In genomic region chr16:81996664-81997529, GRCh38 we compare ENCODE assay signal across 9 cellular contexts. TPM values are rescaled to one million over a fixed set of nuclear protein-coding genes. Genes with fewer than 3 reads are reported as not detected.
DNase-seq lines count a peak whose midpoint lies in the region; ATAC-seq and TF ChIP-seq lines count a peak whose summit lies in the region.
"Had no signal": no experiment of that assay in that cellular context is flagged by ENCODE, and none has a peak within 500 bp of the region (broad histone marks: within the 10 kb centered on the region; RNA-seq: fewer than 3 reads in every experiment).

No MANE protein-coding gene starts in this region.

- no peak overlapping the region for H3K4me3 Mint-ChIP-seq in GM23338
- no peak overlapping the region for H3K4me3 Mint-ChIP-seq in stimulated activated memory B cell treated with anti-CD40 and anti-IgM and Interleukin-4, amounts not matched to agents 10 μg/mL and 1 μg/mL and 100 μg/mL, for 72 hours

- H4K20me1 ChIP-seq in GM23338 (replicated peaks; ENCODE audit: insufficient read depth) = no peaks in the 10 kb centered on the region
- H4K20me1 ChIP-seq in PC-9 (ENCODE audit: insufficient read depth) = no peaks in the 10 kb centered on the region

- no peak overlapping the region for H3K4me2 ChIP-seq in GM23338
- H3K4me2 ChIP-seq in PC-9 = peak overlapping the region; percentile 43; the same call in 1 of the 2 replicates
- peak overlapping the region; percentile 31 for H3K4me2 ChIP-seq in skeletal muscle satellite cell (ENCODE audit: low read length)

- ATAC-seq in GM23338 (peak; percentile 86), GM19351 (IDR thresholded peaks at IDR 0.05; ENCODE audit: unreplicated experiment) (no peak), GM21390 (IDR thresholded peaks at IDR 0.05; ENCODE audit: unreplicated experiment) (no peak)
- ATAC-seq in stimulated activated memory B cell treated with anti-CD40 and anti-IgM and Interleukin-4, amounts not matched to agents 10 μg/mL and 1 μg/mL and 100 μg/mL, for 72 hours = no peak

- no peaks in the 10 kb centered on the region for H3K27me3 ChIP-seq in GM23338 (ENCODE audit: insufficient read depth)
- no peaks in the 10 kb centered on the region for H3K27me3 ChIP-seq in PC-9 (ENCODE audit: insufficient read depth, low read depth)
- H3K27me3 ChIP-seq in skeletal muscle satellite cell (ENCODE audit: control insufficient read depth, insufficient read depth, low read length) = no peaks in the 10 kb centered on the region

- no peak overlapping the region for H3K27ac Mint-ChIP-seq in GM23338
- no peak overlapping the region for H3K27ac Mint-ChIP-seq in stimulated activated memory B cell treated with anti-CD40 and anti-IgM and Interleukin-4, amounts not matched to agents 10 μg/mL and 1 μg/mL and 100 μg/mL, for 72 hours

- DNase-seq in GM23338 (ENCODE audit: low spot score) (peak; percentile 73), PC-9 (no peak), fibroblast of peridontal ligament (ENCODE audit: extremely low read depth) (peak; percentile 63)
- no peak for DNase-seq in activated CD8-positive, alpha-beta memory T cell treated with anti-CD3 and anti-CD28 coated beads for 24 hours
- DNase-seq: retina had no signal

- H3K4me1 ChIP-seq in GM23338 (ENCODE audit: insufficient read depth) = no peaks in the 10 kb centered on the region
- peaks cover 13% of the 10 kb centered on the region for H3K4me1 ChIP-seq in PC-9 (replicated peaks; ENCODE audit: insufficient read depth)
- H3K4me1 ChIP-seq in skeletal muscle satellite cell (ENCODE audit: control insufficient read depth, insufficient read depth, low read length) = peaks cover 15% of the 10 kb centered on the region

- no TSS peak for BruUV-seq in PC-9 (replicated peaks; lab: Mats Ljungman, UMichigan)

- no peaks in the 10 kb centered on the region for H3K79me2 ChIP-seq in GM23338 (replicated peaks; ENCODE audit: insufficient read depth)
- H3K79me2 ChIP-seq in PC-9 (ENCODE audit: low read depth) = no peaks in the 10 kb centered on the region

- no peak overlapping the region for H3K9ac ChIP-seq in skeletal muscle satellite cell (ENCODE audit: low read depth, low read length)

- H3K4me3 ChIP-seq in GM23338 (no peak overlapping the region), PC-9 (no peak overlapping the region), skeletal muscle satellite cell (ENCODE audit: low read length) (no peak overlapping the region)

- POLR2A ChIA-PET in PC-9 (lab: Charles Lee; ENCODE audit: unreplicated experiment) = interaction anchor here (0.6 kb wide), 1 partner anchor 16 kb away, joined by 4 read pairs; no protein-coding TSS in a partner anchor

- intact Hi-C loops in PC-9 (cut with micrococcal nuclease; ENCODE audit: unreplicated experiment) = loop anchor here (1.0 to 5.0 kb wide), 2 partner anchors 55 to 107 kb away; no protein-coding TSS in a partner anchor

- H3K9me3 Mint-ChIP-seq in GM23338 = no peaks in the 10 kb centered on the region; the same call in 2 of the 3 replicates
- no peaks in the 10 kb centered on the region for H3K9me3 Mint-ChIP-seq in stimulated activated memory B cell treated with anti-CD40 and anti-IgM and Interleukin-4, amounts not matched to agents 10 μg/mL and 1 μg/mL and 100 μg/mL, for 72 hours

- H3K9me2 ChIP-seq in GM23338 (ENCODE audit: insufficient read depth) (no peaks in the 10 kb centered on the region), PC-9 (ENCODE audit: insufficient read depth) (no peaks in the 10 kb centered on the region)

- H3F3A ChIP-seq in GM23338 (replicated peaks; ENCODE audit: low read depth) (no peaks in the 10 kb centered on the region), PC-9 (ENCODE audit: insufficient read depth, low read depth) (peaks cover 9% of the 10 kb centered on the region; the same call in 1 of the 2 replicates)

- CTCF ChIA-PET in PC-9 (lab: Charles Lee) = interaction anchor here (0.5 to 1.5 kb wide), 4 partner anchors 10 to 233 kb away, joined by 3 to 5 read pairs (median 4); no protein-coding TSS in a partner anchor

- peak; percentile 52 to 66 for TF ChIP-seq CTCF in GM23338 (conservative IDR thresholded peaks at IDR 0.05; ENCODE audit: low read depth in 2 of 2)
- peak; percentile 40 for TF ChIP-seq CTCF in PC-9 (conservative IDR thresholded peaks at IDR 0.05)

- peaks cover 4% of the 10 kb centered on the region for H3K27me3 Mint-ChIP-seq in GM23338 (ENCODE audit: insufficient read depth, low read depth, poor library complexity)
- no peaks in the 10 kb centered on the region for H3K27me3 Mint-ChIP-seq in stimulated activated memory B cell treated with anti-CD40 and anti-IgM and Interleukin-4, amounts not matched to agents 10 μg/mL and 1 μg/mL and 100 μg/mL, for 72 hours

- H3K9me3 ChIP-seq in PC-9 (ENCODE audit: insufficient read depth, low read depth) = 0 out of 2 replicates have a peak, but pooled peaks cover 4% of the 10 kb centered on the region
- no peaks in the 10 kb centered on the region for H3K9me3 ChIP-seq in skeletal muscle satellite cell (replicated peaks; ENCODE audit: low read length)

- H3K36me3 ChIP-seq in GM23338 (ENCODE audit: insufficient read depth) (no peaks in the 10 kb centered on the region), PC-9 (ENCODE audit: low read depth) (no peaks in the 10 kb centered on the region), skeletal muscle satellite cell (ENCODE audit: insufficient read depth, low read length) (no peaks in the 10 kb centered on the region)

- peaks cover 21% of the 10 kb centered on the region for H3K4me1 Mint-ChIP-seq in GM23338
- no peaks in the 10 kb centered on the region for H3K4me1 Mint-ChIP-seq in stimulated activated memory B cell treated with anti-CD40 and anti-IgM and Interleukin-4, amounts not matched to agents 10 μg/mL and 1 μg/mL and 100 μg/mL, for 72 hours

- H3K36me3 Mint-ChIP-seq in GM23338 (ENCODE audit: low read depth) = no peaks in the 10 kb centered on the region
- H3K36me3 Mint-ChIP-seq in stimulated activated memory B cell treated with anti-CD40 and anti-IgM and Interleukin-4, amounts not matched to agents 10 μg/mL and 1 μg/mL and 100 μg/mL, for 72 hours = peaks cover 37% of the 10 kb centered on the region

- H2AFZ ChIP-seq in GM23338 (peak overlapping the region; percentile 11; the same call in 1 of the 2 replicates), PC-9 (no peak overlapping the region)

- H3K27ac ChIP-seq in GM23338 (ENCODE audit: low read depth) (no peak overlapping the region), PC-9 (peak overlapping the region; percentile 27; the same call in 1 of the 2 replicates)

RNA-seq across cellular contexts. Expression of gene SDR42E1, which starts 14.4 kb away (rescaled TPM):
- total RNA-seq in GM23338 (2014; rRNA removed; shearing (Covaris generic)) = 0.03 and 0.04 TPM in 2 replicates
- polyA plus RNA-seq in GM23338 (2016; fragmentation: Nextera tagmentation; extraction: Ambion mirVana) = not detected in 2 replicates
- total RNA-seq in PC-9 (2021) = 10.5 and 11.6 TPM in 2 replicates
- total RNA-seq in skeletal muscle satellite cell (2012; rRNA removed) = under 0.01 TPM in 1 of 2 replicates, not detected in the other

RNA-seq across cellular contexts. Expression of gene HSD17B2, which starts 38.2 kb away (rescaled TPM):
- not detected in 2 replicates for total RNA-seq in GM23338 (2014; rRNA removed; shearing (Covaris generic))
- polyA plus RNA-seq in GM23338 (2016; fragmentation: Nextera tagmentation; extraction: Ambion mirVana) = 0.03 and 0.29 TPM in 2 replicates
- total RNA-seq in PC-9 (2021) = not detected in 2 replicates
- 0.22 and 1.3 TPM in 2 replicates for total RNA-seq in skeletal muscle satellite cell (2012; rRNA removed)

Comparison
In these comparisons a context has a peak if more than half of its experiments do, and no peak if none do; other contexts are left out.
1. DNase-seq: peak in GM23338 (single experiment) and fibroblast of peridontal ligament (single experiment); none in PC-9 (0 of 2) and activated CD8-positive, alpha-beta memory T cell treated with anti-CD3 and anti-CD28 coated beads for 24 hours (single experiment).
2. RNA of gene SDR42E1, which starts 14.4 kb away (total RNA-seq): 10.5 to 11.6 TPM in PC-9; 0.03 to 0.04 TPM in GM23338; every median in the first group is over 10 times any median in the second.